20 cellular contexts compared by ENCODE assay signal in genomic region chr2:173550143-173550542, GRCh38.
DNase-seq lines count a peak whose midpoint lies in the region; ATAC-seq, FAIRE-seq and TF ChIP-seq lines count a peak whose summit lies in the region.
"Had no signal": no experiment of that assay in that cellular context is flagged by ENCODE, and none has a peak within 500 bp of the region (broad histone marks: within the 10 kb centered on the region; RNA-seq: fewer than 3 reads in every experiment).

No MANE protein-coding gene starts in this region.

- no peak overlapping the region for H2BK20ac ChIP-seq in IMR-90 (ENCODE audit: low read depth, low read length)

- H3K27ac ChIP-seq in IMR-90 (ENCODE audit: insufficient read depth, low read length) (no peak overlapping the region), keratinocyte (ENCODE audit: control insufficient read depth, insufficient read depth, low read length) (no peak overlapping the region)
- H3K27ac ChIP-seq: C4-2B, heart right ventricle, SJCRH30 had no signal

- peaks cover 27% of the 10 kb centered on the region for H3K27me3 ChIP-seq in IMR-90 (ENCODE audit: control insufficient read depth, insufficient read depth, low read length)
- H3K27me3 ChIP-seq in keratinocyte (ENCODE audit: control insufficient read depth, extremely low read depth, insufficient read depth, low read length), result peaks cover 2% of the 10 kb centered on the region
- H3K27me3 ChIP-seq: SJCRH30 had no signal

- H3K4me2 ChIP-seq in IMR-90 (ENCODE audit: low read depth, low read length) (no peak overlapping the region), keratinocyte (ENCODE audit: control insufficient read depth, extremely low read depth, insufficient read depth, low read depth, low read length) (no peak overlapping the region)
- H3K4me2 ChIP-seq: smooth muscle cell had no signal

- H3K79me1 ChIP-seq in IMR-90 (ENCODE audit: low read depth in 1 of 2, low read length in 2 of 2), result no peaks in the 10 kb centered on the region

- no peaks in the 10 kb centered on the region for H3K36me3 ChIP-seq in IMR-90 (ENCODE audit: control insufficient read depth, insufficient read depth, low read length)
- H3K36me3 ChIP-seq in keratinocyte (ENCODE audit: control insufficient read depth in 2 of 2, extremely low read depth in 1 of 2, insufficient read depth in 2 of 2, low read length in 2 of 2), result no peaks in the 10 kb centered on the region
- H3K36me3 ChIP-seq: heart right ventricle, SJCRH30 had no signal

- no peak overlapping the region for H4K8ac ChIP-seq in IMR-90 (ENCODE audit: low read depth in 2 of 2, low read length in 2 of 2)

- FAIRE-seq in keratinocyte (lab: Jason Lieb, UNC), result peak; percentile 57
- FAIRE-seq: islet of Langerhans had no signal

- H3K9me3 ChIP-seq in IMR-90 (ENCODE audit: control insufficient read depth, insufficient read depth, low read length) (peaks cover 2% of the 10 kb centered on the region; the same call in 1 of the 2 replicates), keratinocyte (ENCODE audit: control insufficient read depth, low read depth, low read length) (no peaks in the 10 kb centered on the region)
- H3K9me3 ChIP-seq: heart right ventricle, SJCRH30 had no signal

- H2BK15ac ChIP-seq in IMR-90 (ENCODE audit: low read depth, low read length), result no peak overlapping the region

- H2AFZ ChIP-seq in IMR-90 (replicated peaks; ENCODE audit: low read length, poor library complexity), result no peak overlapping the region
- H2AFZ ChIP-seq in keratinocyte (ENCODE audit: control insufficient read depth, low read length), result no peak overlapping the region

- ATAC-seq in IMR-90 (ENCODE audit: low read depth) (peak; percentile 60), HG02571 (IDR thresholded peaks at IDR 0.05; ENCODE audit: unreplicated experiment) (no peak)
- ATAC-seq: heart right ventricle; naive thymus-derived CD8-positive, alpha-beta T cell had no signal

- TF ChIP-seq CTCF in IMR-90 (conservative IDR thresholded peaks at IDR 0.05; ENCODE audit: low read depth, low read length), result no peak
- no peak for TF ChIP-seq CTCF in choroid plexus epithelial cell (conservative IDR thresholded peaks at IDR 0.05; ENCODE audit: low read depth, low read length)
- TF ChIP-seq CTCF in keratinocyte (optimal IDR thresholded peaks at IDR 0.05 in 1 of 3, IDR thresholded peaks at IDR 0.05 in 1 of 3, conservative IDR thresholded peaks at IDR 0.05 in 1 of 3; ENCODE audit: extremely low read depth in 1 of 3, insufficient read depth in 2 of 3, low read length in 3 of 3), result no peak

- WGBS in IMR-90 (ENCODE audit: extremely low coverage in 2 of 2, insufficient read length in 1 of 2), 2 experiments, result no CpG with 5 or more reads among the region's 1 CpG

- no peak overlapping the region for H3K56ac ChIP-seq in IMR-90 (ENCODE audit: extremely low read depth, insufficient read depth, low read length)

- H2BK5ac ChIP-seq in IMR-90 (ENCODE audit: low read depth, low read length, poor library complexity, severe bottlenecking), result no peak overlapping the region

- no TSS peak for BruUV-seq in IMR-90 (replicated peaks; lab: Mats Ljungman, UMichigan)

- POLR2A ChIA-PET in IMR-90 (lab: Charles Lee; ENCODE audit: unreplicated experiment), result no interaction called here

- H4K91ac ChIP-seq in IMR-90 (ENCODE audit: insufficient read depth, low read depth, low read length), result no peak overlapping the region

- no peak for TF ChIP-seq POLR2A in IMR-90 (IDR thresholded peaks at IDR 0.05; ENCODE audit: low read depth, low read length)

- in situ Hi-C loops in IMR-90 (cut with MboI; ENCODE audit: low sequenced_read_pairs), result no loop called here

- dilution Hi-C loops in IMR-90 (cut with HindIII; ENCODE audit: low sequenced_read_pairs, unreplicated experiment) (no loop called here), keratinocyte (cut with MboI; ENCODE audit: extremely low pct_ligation_motif_present, low sequenced_read_pairs) (no loop called here)

- no peaks in the 10 kb centered on the region for H3K4me1 ChIP-seq in IMR-90 (ENCODE audit: control insufficient read depth, insufficient read depth, low read length)
- H3K4me1 ChIP-seq in keratinocyte (ENCODE audit: control insufficient read depth, extremely low read depth, insufficient read depth, low read length), result no peaks in the 10 kb centered on the region

- H3K79me2 ChIP-seq in keratinocyte (ENCODE audit: control insufficient read depth, insufficient read depth, low read length), result no peaks in the 10 kb centered on the region

- no peak overlapping the region for H4K5ac ChIP-seq in IMR-90 (ENCODE audit: low read depth, low read length)

- H3K9ac ChIP-seq in IMR-90 (ENCODE audit: low read depth, low read length) (no peak overlapping the region), keratinocyte (ENCODE audit: control insufficient read depth, extremely low read depth, insufficient read depth, low read length) (no peak overlapping the region)

- H3K4me3 ChIP-seq in IMR-90 (ENCODE audit: insufficient read depth, low read depth, low read length) (no peak overlapping the region), choroid plexus epithelial cell (ENCODE audit: low read depth, low read length) (no peak overlapping the region), keratinocyte (ENCODE audit: control insufficient read depth in 2 of 3, extremely low read depth in 1 of 3, insufficient read depth in 2 of 3, low read depth in 1 of 3, low read length in 3 of 3) (no peak overlapping the region)
- H3K4me3 ChIP-seq: heart right ventricle, SJCRH30, smooth muscle cell had no signal

- H3K18ac ChIP-seq in IMR-90 (ENCODE audit: low read depth, low read length), result no peak overlapping the region

- intact Hi-C loops in IMR-90 (cut with micrococcal nuclease), result no loop called here

- H3K4ac ChIP-seq in IMR-90 (ENCODE audit: low read depth, low read length), result no peak overlapping the region

- H4K20me1 ChIP-seq in IMR-90 (ENCODE audit: insufficient read depth, low read length) (no peaks in the 10 kb centered on the region), keratinocyte (ENCODE audit: control insufficient read depth, extremely low read depth, insufficient read depth, low read length) (no peaks in the 10 kb centered on the region)

- H2AK9ac ChIP-seq in IMR-90 (replicated peaks; ENCODE audit: low read depth, low read length, poor library complexity), result no peak overlapping the region

- no peak overlapping the region for H3K14ac ChIP-seq in IMR-90 (replicated peaks; ENCODE audit: low read depth, low read length)

- TF ChIP-seq RAD21 in IMR-90 (IDR thresholded peaks at IDR 0.05; ENCODE audit: low read length), result no peak

- H3K9me1 ChIP-seq in IMR-90 (ENCODE audit: insufficient read depth, low read length) (no peaks in the 10 kb centered on the region), keratinocyte (ENCODE audit: control insufficient read depth, extremely low read depth, insufficient read depth, low read length) (no peaks in the 10 kb centered on the region)

- no peak overlapping the region for H3K23ac ChIP-seq in IMR-90 (ENCODE audit: low read depth, low read length)

- H2AK5ac ChIP-seq in IMR-90 (ENCODE audit: low read depth, low read length), result no peak overlapping the region

- CTCF ChIA-PET in IMR-90 (lab: Yijun Ruan, JAX), result no interaction called here

- no peak overlapping the region for H2BK120ac ChIP-seq in IMR-90 (ENCODE audit: low read depth, low read length)

- DNase-seq in AG20443 (ENCODE audit: low spot score), result peak; percentile 77
- DNase-seq in IMR-90, result peak; percentile 47
- peak; percentile 40 for DNase-seq in choroid plexus epithelial cell (ENCODE audit: low read depth)
- no peak for DNase-seq in keratinocyte (ENCODE audit: low read depth, low spot score)
- DNase-seq in HK-2 (ENCODE audit: unreplicated experiment), result no peak
- no peak for DNase-seq in cortex of kidney (lab: John Stamatoyannopoulos, UW)
- DNase-seq in globus pallidus (ENCODE audit: low spot score), result no peak
- DNase-seq: activated CD4-positive, CD25-positive, alpha-beta regulatory T cell treated with anti-CD3 and anti-CD28 coated beads, Interleukin-2, amount 50 U/mL, for 72 hours; activated effector memory CD4-positive, alpha-beta T cell treated with Interleukin-2 at 50 U/mL for 16 hours; DMS153; heart right ventricle; naive thymus-derived CD8-positive, alpha-beta T cell; NCI-H1930; NCI-H446 treated with DMSO at 0.1 percent for 48 hours; posterior cingulate gyrus; SJCRH30 had no signal

TF ChIP-seq in IMR-90, 13 proteins besides CTCF, POLR2A, EP300 and RAD21:
- no peak for TF ChIP-seq USF2 (IDR thresholded peaks at IDR 0.05; ENCODE audit: low read depth, low read length)
- TF ChIP-seq RCOR1 (IDR thresholded peaks at IDR 0.05; ENCODE audit: insufficient replicate concordance, low read length), result no peak
- TF ChIP-seq FOS (IDR thresholded peaks at IDR 0.05; ENCODE audit: low read depth, low read length), result no peak
- no peak for TF ChIP-seq CHD1 (IDR thresholded peaks at IDR 0.05; ENCODE audit: low read depth, low read length)
- no peak for TF ChIP-seq MAZ (IDR thresholded peaks at IDR 0.05; ENCODE audit: borderline replicate concordance, low read depth, low read length)
- TF ChIP-seq NFE2L2 (IDR thresholded peaks at IDR 0.05; ENCODE audit: low read depth, low read length), result no peak
- no peak for TF ChIP-seq MAFK (IDR thresholded peaks at IDR 0.05; ENCODE audit: low read depth, low read length)
- TF ChIP-seq SMC3 (IDR thresholded peaks at IDR 0.05; ENCODE audit: low read depth, low read length), result no peak
- no peak for TF ChIP-seq BHLHE40 (IDR thresholded peaks at IDR 0.05; ENCODE audit: low read depth, low read length)
- no peak for TF ChIP-seq ELK1 (IDR thresholded peaks at IDR 0.05; ENCODE audit: borderline replicate concordance, low read depth, low read length)
- no peak for TF ChIP-seq CEBPB (IDR thresholded peaks at IDR 0.05; ENCODE audit: low read depth, low read length)
- TF ChIP-seq RFX5 (IDR thresholded peaks at IDR 0.05; ENCODE audit: low read depth, low read length), result no peak
- no peak for TF ChIP-seq MXI1 (IDR thresholded peaks at IDR 0.05; ENCODE audit: borderline replicate concordance, low read depth, low read length)

Comparison
In these comparisons a context has a peak if more than half of its experiments do, and no peak if none do; other contexts are left out.
1. DNase-seq: peak in AG20443 (single experiment), IMR-90 (single experiment) and choroid plexus epithelial cell (single experiment); none in keratinocyte (single experiment), HK-2 (single experiment), cortex of kidney (single experiment) and globus pallidus (single experiment).